1 cellular context compared by ENCODE assay signal in genomic region chr6:36650848-36651247, GRCh38.
A peak's percentile ranks its signal among the peaks of the same experiment; 100 is the strongest.
TF ChIP-seq lines count a peak whose summit lies in the region.

No MANE protein-coding gene starts in this region.

TF ChIP-seq in GM12878, 131 proteins besides CTCF, POLR2A, EP300 and RAD21 (continued from another document and continues in another):
- peak; percentile 30 for TF ChIP-seq CUX1 (IDR thresholded peaks at IDR 0.05; ENCODE audit: insufficient replicate concordance, low read depth, low read length)
- TF ChIP-seq PRDM15 (CRISPR knock-in tag; IDR thresholded peaks at IDR 0.05): no peak
- peak; percentile 57 for TF ChIP-seq RUNX3 (IDR thresholded peaks at IDR 0.05; ENCODE audit: low read length)
- peak; percentile 99 for TF ChIP-seq SPI1 (IDR thresholded peaks at IDR 0.05; ENCODE audit: borderline replicate concordance, insufficient read depth, low read depth, low read length)
- peak; percentile 72; the same call in 1 of the 2 replicates for TF ChIP-seq MTA3 (IDR thresholded peaks at IDR 0.05; ENCODE audit: borderline replicate concordance, low read length)
- no peak for TF ChIP-seq PKNOX1 (IDR thresholded peaks at IDR 0.05)
- TF ChIP-seq KDM1A (IDR thresholded peaks at IDR 0.05; ENCODE audit: borderline replicate concordance): no peak
- no peak for TF ChIP-seq KLF5 (IDR thresholded peaks at IDR 0.05; ENCODE audit: partially characterized antibody)
- TF ChIP-seq FOXM1 (IDR thresholded peaks at IDR 0.05; ENCODE audit: low read depth, low read length): peak; percentile 74; the same call in 1 of the 2 replicates
- TF ChIP-seq IKZF2 (IDR thresholded peaks at IDR 0.05): peak; percentile 99 to 100
- no peak for TF ChIP-seq CEBPZ (IDR thresholded peaks at IDR 0.05; ENCODE audit: low read depth, low read length)
- no peak for TF ChIP-seq ATF3 (IDR thresholded peaks at IDR 0.05; ENCODE audit: borderline replicate concordance, extremely low read depth, low read depth, low read length)
- TF ChIP-seq MXI1 (IDR thresholded peaks at IDR 0.05; ENCODE audit: low read depth, low read length): no peak
- TF ChIP-seq ZBTB11 (CRISPR knock-in tag; IDR thresholded peaks at IDR 0.05): no peak
- peak; percentile 73 for TF ChIP-seq MEF2B (IDR thresholded peaks at IDR 0.05; ENCODE audit: partially characterized antibody, poor library complexity, severe bottlenecking)
- peak; percentile 67 for TF ChIP-seq CREM (IDR thresholded peaks at IDR 0.05; ENCODE audit: low read depth)
- no peak for TF ChIP-seq GABPA (IDR thresholded peaks at IDR 0.05; ENCODE audit: low read depth)
- peak; percentile 98 for TF ChIP-seq RELB (IDR thresholded peaks at IDR 0.05; ENCODE audit: low read depth)
- peak; percentile 54; the same call in 1 of the 2 replicates for TF ChIP-seq ATF7 (IDR thresholded peaks at IDR 0.05; ENCODE audit: low read depth)
- TF ChIP-seq HDGF (IDR thresholded peaks at IDR 0.05): no peak
- TF ChIP-seq ZNF384 (IDR thresholded peaks at IDR 0.05; ENCODE audit: borderline replicate concordance, low read depth, low read length): no peak
- peak; percentile 96 for TF ChIP-seq MTA2 (IDR thresholded peaks at IDR 0.05; ENCODE audit: low read depth)
- no peak for TF ChIP-seq LARP7 (IDR thresholded peaks at IDR 0.05)
- TF ChIP-seq ETV6 (conservative IDR thresholded peaks at IDR 0.05 in 1 of 2, IDR thresholded peaks at IDR 0.05 in 1 of 2; ENCODE audit: borderline replicate concordance in 1 of 2, low read depth in 1 of 2): no peak; a peak in 1 of 4 replicates
- no peak for TF ChIP-seq CHD4 (IDR thresholded peaks at IDR 0.05)
- peak; percentile 86 for TF ChIP-seq NFIC (IDR thresholded peaks at IDR 0.05; ENCODE audit: low read depth, low read length)
- no peak for TF ChIP-seq IRF3 (IDR thresholded peaks at IDR 0.05)
- TF ChIP-seq NRF1 (conservative IDR thresholded peaks at IDR 0.05; ENCODE audit: low read depth, low read length): no peak
- TF ChIP-seq YY1 (IDR thresholded peaks at IDR 0.05; ENCODE audit: low read depth, low read length): no peak
- peak; percentile 76; the same call in 1 of the 2 replicates for TF ChIP-seq BACH1 (IDR thresholded peaks at IDR 0.05; ENCODE audit: borderline replicate concordance)
- 0 out of 2 replicates have a peak, but pooled peaks have one; percentile 32 for TF ChIP-seq ZNF24 (IDR thresholded peaks at IDR 0.05)
- no peak for TF ChIP-seq NFXL1 (IDR thresholded peaks at IDR 0.05; ENCODE audit: borderline replicate concordance)
- TF ChIP-seq ZNF622 (IDR thresholded peaks at IDR 0.05): no peak
- TF ChIP-seq NBN (IDR thresholded peaks at IDR 0.05): peak; percentile 88; the same call in 1 of the 2 replicates
- TF ChIP-seq BCL11A (IDR thresholded peaks at IDR 0.05; ENCODE audit: low read depth, low read length): peak; percentile 93
- no peak for TF ChIP-seq CBX5 (IDR thresholded peaks at IDR 0.05; ENCODE audit: low read depth)
- TF ChIP-seq IKZF1 (conservative IDR thresholded peaks at IDR 0.05): peak; percentile 98
- TF ChIP-seq FOS (IDR thresholded peaks at IDR 0.05; ENCODE audit: borderline replicate concordance, extremely low read depth, insufficient read length): no peak
- TF ChIP-seq SREBF2 (IDR thresholded peaks at IDR 0.05; ENCODE audit: low read length): no peak
- no peak for TF ChIP-seq TAF1 (IDR thresholded peaks at IDR 0.05; ENCODE audit: borderline replicate concordance, low read depth, low read length)
